In genomic region chr19:38975861-38976271, GRCh38 we compare ENCODE assay signal across 9 cellular contexts. TPM values are rescaled to one million over a fixed set of nuclear protein-coding genes. Genes with fewer than 3 reads are reported as not detected.
A peak's percentile ranks its signal among the peaks of the same experiment; 100 is the strongest.
DNase-seq lines count a peak whose midpoint lies in the region; ATAC-seq, FAIRE-seq and TF ChIP-seq lines count a peak whose summit lies in the region.
"Had no signal": no experiment of that assay in that cellular context is flagged by ENCODE, and none has a peak within 500 bp of the region (broad histone marks: within the 10 kb centered on the region; RNA-seq: fewer than 3 reads in every experiment).

No MANE protein-coding gene starts in this region.

- H3K27me3 ChIP-seq in left lung = peaks cover 0 to 27% of the 10 kb centered on the region in 2 donors
- H3K27me3 ChIP-seq in thoracic aorta (replicated peaks; ENCODE audit: insufficient read depth) = no peaks in the 10 kb centered on the region

- H3K36me3 ChIP-seq in left lung (no peaks in the 10 kb centered on the region), thoracic aorta (no peaks in the 10 kb centered on the region)

- H3K36me3 Mint-ChIP-seq in T-helper 2 cell treated with Interferon-gamma antibody and Interleukin-4, amounts not matched to agents 5 μg/mL and 100 μg/mL, for 36 hours (ENCODE audit: low read depth) = peaks cover 2% of the 10 kb centered on the region
- H3K36me3 Mint-ChIP-seq: CD4-positive, CD25-positive, alpha-beta regulatory T cell had no signal

- peaks cover 4 to 9% of the 10 kb centered on the region in 2 donors for H3K4me1 ChIP-seq in left lung
- peaks cover 7 to 20% of the 10 kb centered on the region in 2 donors for H3K4me1 ChIP-seq in thoracic aorta (ENCODE audit: control insufficient read depth in 1 of 2, low read depth in 2 of 2)

- H3K27ac Mint-ChIP-seq in T-helper 2 cell treated with Interferon-gamma antibody and Interleukin-4, amounts not matched to agents 5 μg/mL and 100 μg/mL, for 36 hours = no peak overlapping the region
- H3K27ac Mint-ChIP-seq: CD4-positive, CD25-positive, alpha-beta regulatory T cell had no signal

- H3K4me1 Mint-ChIP-seq in T-helper 2 cell treated with Interferon-gamma antibody and Interleukin-4, amounts not matched to agents 5 μg/mL and 100 μg/mL, for 36 hours (ENCODE audit: low read depth) = peaks cover 18% of the 10 kb centered on the region

- H3K4me3 ChIP-seq in cardiac fibroblast (replicated peaks in 1 of 2; ENCODE audit: low read depth in 2 of 2, low read length in 2 of 2) (peak overlapping the region; percentile 43 to 75), left lung (peak overlapping the region; percentile 54 to 57), thoracic aorta (peak overlapping the region; percentile 82)

- peaks cover 24% of the 10 kb centered on the region for H3K27me3 Mint-ChIP-seq in T-helper 2 cell treated with Interferon-gamma antibody and Interleukin-4, amounts not matched to agents 5 μg/mL and 100 μg/mL, for 36 hours (ENCODE audit: low read depth)

- intact Hi-C loops in left lung (cut with DNase I) = no loop called here

- no peak for DNase-seq in T-helper 2 cell treated with Interferon-gamma antibody and Interleukin-4, amounts not matched to agents 5 μg/mL and 100 μg/mL, for 36 hours (ENCODE audit: low spot score)
- no peak for DNase-seq in T-helper 2 cell
- peak; percentile 38 to 52 for DNase-seq in cardiac fibroblast (ENCODE audit: low read depth in 2 of 2)
- DNase-seq in left lung = peak in 1 of 2 donors; percentile 35
- DNase-seq in thoracic aorta (ENCODE audit: low spot score) = no peak
- DNase-seq in urothelium cell line (ENCODE audit: low spot score) = no peak
- DNase-seq in D721Med (ENCODE audit: insufficient read length, low spot score) = no peak

- peak; percentile 36 for ATAC-seq in left lung
- no peak for ATAC-seq in thoracic aorta (ENCODE audit: insufficient number of reproducible peaks, low FRiP score, low read depth)
- ATAC-seq in HG02852 (IDR thresholded peaks at IDR 0.05; ENCODE audit: unreplicated experiment) = no peak

- H3K9me3 Mint-ChIP-seq in T-helper 2 cell treated with Interferon-gamma antibody and Interleukin-4, amounts not matched to agents 5 μg/mL and 100 μg/mL, for 36 hours = peaks cover 5% of the 10 kb centered on the region

- peaks cover 0 to 6% of the 10 kb centered on the region in 2 donors for H3K9me3 ChIP-seq in left lung
- no peaks in the 10 kb centered on the region for H3K9me3 ChIP-seq in thoracic aorta

- TF ChIP-seq CTCF in cardiac fibroblast (IDR thresholded peaks at IDR 0.05; ENCODE audit: low read depth, low read length) (no peak), left lung (IDR thresholded peaks at IDR 0.05) (no peak), thoracic aorta (IDR thresholded peaks at IDR 0.05) (no peak), D721Med (IDR thresholded peaks at IDR 0.05; ENCODE audit: insufficient read depth, missing control alignments) (no peak)

- peak overlapping the region; percentile 56 for H3K4me3 Mint-ChIP-seq in T-helper 2 cell treated with Interferon-gamma antibody and Interleukin-4, amounts not matched to agents 5 μg/mL and 100 μg/mL, for 36 hours

- FAIRE-seq in urothelium cell line (lab: Jason Lieb, UNC) (no peak), D721Med (lab: Jason Lieb, UNC) (no peak)

- H3K27ac ChIP-seq in left lung = peak overlapping the region; percentile 63 to 86
- peak overlapping the region; percentile 74 to 84 for H3K27ac ChIP-seq in thoracic aorta

RNA-seq across cellular contexts. Expression of gene FBXO17, which starts 0.3 kb away (rescaled TPM):
- total RNA-seq in left lung (10 to 100 TPM in 1 of 2 donors, 1 to 10 TPM in 1; 7.1 to 10.4 TPM), thoracic aorta (10 to 100 TPM; 29.6 to 31.7 TPM)
- total RNA-seq: CD4-positive, CD25-positive, alpha-beta regulatory T cell had no signal

RNA-seq across cellular contexts. Expression of gene MRPS12, which starts 45.1 kb away (rescaled TPM):
- total RNA-seq in left lung (10 to 100 TPM; 26.6 to 39.8 TPM), thoracic aorta (10 to 100 TPM; 24.2 to 32.5 TPM)

RNA-seq across cellular contexts. Expression of gene SARS2, which starts 45.3 kb away (rescaled TPM):
- total RNA-seq in left lung (10 to 100 TPM; 15.4 to 24.3 TPM), thoracic aorta (10 to 100 TPM in 1 of 2 donors, 1 to 10 TPM in 1; 6.3 to 14.1 TPM)

RNA-seq across cellular contexts. Expression of gene FBXO27, which starts 56.5 kb away (rescaled TPM):
- total RNA-seq in left lung = 10 to 100 TPM; 11.4 to 11.9 TPM
- total RNA-seq in thoracic aorta = 10 to 100 TPM in 1 of 2 donors, 1 to 10 TPM in 1; 1.5 to 37.6 TPM

Comparison
In these comparisons a context has a peak if more than half of its experiments do, and no peak if none do; other contexts are left out.
1. DNase-seq: peak in cardiac fibroblast (2 of 2); none in T-helper 2 cell treated with Interferon-gamma antibody and Interleukin-4, amounts not matched to agents 5 μg/mL and 100 μg/mL, for 36 hours (single experiment), T-helper 2 cell (0 of 5), thoracic aorta (single experiment), urothelium cell line (single experiment) and D721Med (single experiment).
2. Peak in every context shown above with its lines, with median percentiles within 50 percentile points of each other: H3K4me3 ChIP-seq.